22 cellular contexts compared by ENCODE assay signal in genomic region chr5:137727623-137728022, GRCh38.
"Had no signal": no experiment of that assay in that cellular context is flagged by ENCODE, and none has a peak within 500 bp of the region (broad histone marks: within the 10 kb centered on the region; RNA-seq: fewer than 3 reads in every experiment).

No MANE protein-coding gene starts in this region.

- ATAC-seq: mucosa of descending colon; naive thymus-derived CD4-positive, alpha-beta T cell; natural killer cell treated with Interleukin-12 subunit alpha and Interleukin-12 subunit beta and Interleukin-15 and Interleukin-18, amount 100 ng/mL, for 72 hours; sciatic nerve; stimulated activated naive B cell treated with anti-CD40 and anti-IgM and Interleukin-4, amounts not matched to agents 10 μg/mL and 1 μg/mL and 100 μg/mL, for 72 hours; stimulated activated naive CD8-positive, alpha-beta T cell treated with anti-CD3 and anti-CD28 coated beads, Interleukin-15, Interleukin-2, amounts not matched to agents 100 U/mL and 50 U/mL, for 24 hours had no signal

- DNase-seq: hippocampal formation; left ventricle myocardium inferior; midbrain; mucosa of descending colon; naive thymus-derived CD4-positive, alpha-beta T cell; ovary; retina; right cardiac atrium; stimulated activated CD4-positive, alpha-beta T cell treated with anti-CD3 and anti-CD28 coated beads, Interleukin-12 subunit alpha, Interleukin-12 subunit beta, amount 100 ng/mL, for 4 hours; stimulated activated CD4-positive, alpha-beta T cell treated with anti-CD3 and anti-CD28 coated beads, Interleukin-15, amount 100 ng/mL, for 24 hours; stimulated activated CD4-positive, alpha-beta T cell treated with anti-CD3 and anti-CD28 coated beads, Interleukin-2, amount 100 ng/mL, for 24 hours; stimulated activated CD4-positive, alpha-beta T cell treated with anti-CD3 and anti-CD28 coated beads, Interleukin-4, amount 100 ng/mL, for 1 hour; stimulated activated naive B cell treated with anti-CD40 and anti-IgM and Interleukin-4, amounts not matched to agents 10 μg/mL and 1 μg/mL and 100 μg/mL, for 72 hours; stimulated activated naive CD8-positive, alpha-beta T cell treated with anti-CD3 and anti-CD28 coated beads, Interleukin-15, Interleukin-2, amounts not matched to agents 100 U/mL and 50 U/mL, for 24 hours; stomach; testis; thyroid gland; transverse colon; upper lobe of left lung had no signal

- FAIRE-seq: keratinocyte had no signal
